ENCODE assay signal across 18 cellular contexts in genomic region chr9:100088202-100088601, GRCh38. TPM values are rescaled to one million over a fixed set of nuclear protein-coding genes. Genes with fewer than 3 reads are reported as not detected.
DNase-seq lines count a peak whose midpoint lies in the region; ATAC-seq, FAIRE-seq and TF ChIP-seq lines count a peak whose summit lies in the region.
"Had no signal": no experiment of that assay in that cellular context is flagged by ENCODE, and none has a peak within 500 bp of the region (broad histone marks: within the 10 kb centered on the region; RNA-seq: fewer than 3 reads in every experiment).

No MANE protein-coding gene starts in this region.

- no TSS peak for BruUV-seq in endothelial cell of umbilical vein (replicated peaks; lab: Mats Ljungman, UMichigan)
- BruUV-seq in A673 (replicated peaks; lab: Mats Ljungman, UMichigan) = no TSS peak

- H3K4me2 ChIP-seq in endothelial cell of umbilical vein (ENCODE audit: insufficient read depth, low read length) = peak overlapping the region; percentile 95

- peaks cover 26% of the 10 kb centered on the region for H4K20me1 ChIP-seq in endothelial cell of umbilical vein (replicated peaks; ENCODE audit: control insufficient read depth, extremely low read depth, insufficient read depth, low read length)

- H3K27ac ChIP-seq in endothelial cell of umbilical vein (ENCODE audit: insufficient read depth, low read depth, low read length) (no peak overlapping the region), A673 (ENCODE audit: low read depth, low read length, poor library complexity, severe bottlenecking) (no peak overlapping the region)
- H3K27ac ChIP-seq: prostate gland, VCaP had no signal

- no peak for TF ChIP-seq POLR2A in endothelial cell of umbilical vein (IDR thresholded peaks at IDR 0.05; ENCODE audit: low read depth, low read length)

- POLR2A ChIA-PET in T-cell (lab: Charles Lee) (no interaction called here), endothelial cell of umbilical vein (lab: Charles Lee) (no interaction called here), A673 (lab: Charles Lee; ENCODE audit: low non-redundant PET) (no interaction called here)

- intact Hi-C loops in endothelial cell of umbilical vein (cut with micrococcal nuclease) = loop anchor here (5.0 kb wide), 1 partner anchor 499 kb away; no protein-coding TSS in a partner anchor
- intact Hi-C loops in A673 (cut with micrococcal nuclease; ENCODE audit: unreplicated experiment) = no loop called here

- no peak for FAIRE-seq in endothelial cell of umbilical vein (lab: Jason Lieb, UNC)

- H3K27me3 Mint-ChIP-seq in stimulated activated naive CD8-positive, alpha-beta T cell treated with anti-CD3 and anti-CD28 coated beads, Interleukin-15, amount 100 ng/mL, for 72 hours = no peaks in the 10 kb centered on the region
- H3K27me3 Mint-ChIP-seq in T-cell = no peaks in the 10 kb centered on the region
- H3K27me3 Mint-ChIP-seq: IgD-negative memory B cell; stimulated activated naive B cell treated with anti-CD40 and anti-IgM and Interleukin-4, amounts not matched to agents 10 μg/mL and 1 μg/mL and 100 μg/mL, for 72 hours had no signal

- peaks cover 68% of the 10 kb centered on the region for H3K4me1 Mint-ChIP-seq in stimulated activated naive CD8-positive, alpha-beta T cell treated with anti-CD3 and anti-CD28 coated beads, Interleukin-15, amount 100 ng/mL, for 72 hours
- peaks cover 76 to 86% (median 81%) of the 10 kb centered on the region in 3 donors for H3K4me1 Mint-ChIP-seq in T-cell

- H3K4me3 Mint-ChIP-seq in stimulated activated naive CD8-positive, alpha-beta T cell treated with anti-CD3 and anti-CD28 coated beads, Interleukin-15, amount 100 ng/mL, for 72 hours = peak overlapping the region in 1 of 2 donors; percentile 0
- H3K4me3 Mint-ChIP-seq in T-cell = peak overlapping the region; percentile 32 to 66 (median 57)
- H3K4me3 Mint-ChIP-seq: stimulated activated naive B cell treated with anti-CD40 and anti-IgM and Interleukin-4, amounts not matched to agents 10 μg/mL and 1 μg/mL and 100 μg/mL, for 72 hours had no signal

- no peak overlapping the region for H3K27ac Mint-ChIP-seq in stimulated activated naive CD8-positive, alpha-beta T cell treated with anti-CD3 and anti-CD28 coated beads, Interleukin-15, amount 100 ng/mL, for 72 hours
- H3K27ac Mint-ChIP-seq in T-cell = peak overlapping the region; percentile 68 to 83

- H3K79me2 ChIP-seq in endothelial cell of umbilical vein (ENCODE audit: control insufficient read depth, insufficient read depth, low read length) = peaks cover 49% of the 10 kb centered on the region

- H3K27me3 ChIP-seq in endothelial cell of umbilical vein (ENCODE audit: control insufficient read depth in 2 of 2, insufficient read depth in 2 of 2, low read length in 2 of 2) (no peaks in the 10 kb centered on the region), A673 (replicated peaks; ENCODE audit: insufficient read depth, low read depth, low read length, poor library complexity) (no peaks in the 10 kb centered on the region)

- H3K36me3 Mint-ChIP-seq in T-cell = peaks cover 7% of the 10 kb centered on the region
- H3K36me3 Mint-ChIP-seq: IgD-negative memory B cell had no signal

- H2AFZ ChIP-seq in endothelial cell of umbilical vein (ENCODE audit: low read depth, low read length) = no peak overlapping the region

- peak overlapping the region in 1 of 3 experiments; percentile 52 for H3K4me3 ChIP-seq in endothelial cell of umbilical vein (replicated peaks in 1 of 3; ENCODE audit: insufficient read depth in 1 of 3, low read depth in 1 of 3, low read length in 3 of 3)
- no peak overlapping the region for H3K4me3 ChIP-seq in A673 (ENCODE audit: low read depth, low read length, poor library complexity, severe bottlenecking)
- H3K4me3 ChIP-seq: prostate gland had no signal

- H3K9me3 Mint-ChIP-seq in stimulated activated naive CD8-positive, alpha-beta T cell treated with anti-CD3 and anti-CD28 coated beads, Interleukin-15, amount 100 ng/mL, for 72 hours = no peaks in the 10 kb centered on the region
- H3K9me3 Mint-ChIP-seq in T-cell = no peaks in the 10 kb centered on the region
- H3K9me3 Mint-ChIP-seq: IgD-negative memory B cell; stimulated activated naive B cell treated with anti-CD40 and anti-IgM and Interleukin-4, amounts not matched to agents 10 μg/mL and 1 μg/mL and 100 μg/mL, for 72 hours had no signal

- H3K9ac ChIP-seq in endothelial cell of umbilical vein (replicated peaks; ENCODE audit: extremely low read depth, insufficient read depth, low read length) = peak overlapping the region; percentile 39

- no peak for DNase-seq in stimulated activated naive CD8-positive, alpha-beta T cell treated with anti-CD3 and anti-CD28 coated beads, Interleukin-15, Interleukin-2, amounts not matched to agents 100 U/mL and 50 U/mL, for 24 hours
- no peak for DNase-seq in stimulated activated naive CD8-positive, alpha-beta T cell treated with anti-CD3 and anti-CD28 coated beads, Interleukin-15, amount 100 ng/mL, for 72 hours
- no peak for DNase-seq in T-cell
- DNase-seq in endothelial cell of umbilical vein (ENCODE audit: low read depth, low spot score) = peak; percentile 37
- DNase-seq in GM20000 (ENCODE audit: low spot score) = no peak
- DNase-seq in NCI-H1048 (lab: John Stamatoyannopoulos, UW) = no peak
- no peak for DNase-seq in A673 (ENCODE audit: low spot score)
- DNase-seq in NCI-H524 treated with DMSO at 0.1 percent for 48 hours (lab: John Stamatoyannopoulos, UW) = no peak
- DNase-seq: activated effector memory CD4-positive, alpha-beta T cell treated with anti-CD3 and anti-CD28 coated beads, Interleukin-2, amount 50 U/mL, for 16 hours; midbrain; NCI-H1436; NCI-H526 treated with DMSO at 0.1 percent for 48 hours; Right ventricle myocardium superior; stimulated activated CD4-positive, alpha-beta T cell treated with anti-CD3 and anti-CD28 coated beads, Interleukin-2, amount 100 ng/mL, for 24 hours; stimulated activated naive B cell treated with anti-CD40 and anti-IgM and Interleukin-4, amounts not matched to agents 10 μg/mL and 1 μg/mL and 100 μg/mL, for 72 hours had no signal

- H3K36me3 ChIP-seq in endothelial cell of umbilical vein (ENCODE audit: control insufficient read depth in 2 of 2, extremely low read depth in 1 of 2, insufficient read depth in 2 of 2, low read length in 2 of 2) = no peaks in the 10 kb centered on the region
- no peaks in the 10 kb centered on the region for H3K36me3 ChIP-seq in A673 (ENCODE audit: insufficient read depth, low read length, poor library complexity, severe bottlenecking)
- H3K36me3 ChIP-seq: prostate gland had no signal

- H3K4me1 ChIP-seq in endothelial cell of umbilical vein (ENCODE audit: control insufficient read depth, extremely low read depth, insufficient read depth, low read length) (peaks cover 38% of the 10 kb centered on the region), A673 (ENCODE audit: insufficient read depth, low read length, poor library complexity, severe bottlenecking) (no peaks in the 10 kb centered on the region)
- H3K4me1 ChIP-seq: prostate gland had no signal

- no peak for TF ChIP-seq CTCF in endothelial cell of umbilical vein (IDR thresholded peaks at IDR 0.05; ENCODE audit: extremely low read depth in 1 of 2, insufficient read depth in 1 of 2, low read depth in 1 of 2, low read length in 2 of 2)
- TF ChIP-seq CTCF in GM20000 (IDR thresholded peaks at IDR 0.05; ENCODE audit: extremely low read depth, missing control alignments) = no peak
- no peak for TF ChIP-seq CTCF in A673 (conservative IDR thresholded peaks at IDR 0.05; ENCODE audit: low read depth, low read length)

- H3K9me3 ChIP-seq in endothelial cell of umbilical vein (replicated peaks; ENCODE audit: control insufficient read depth, insufficient read depth, low read length) (no peaks in the 10 kb centered on the region), A673 (ENCODE audit: low read depth, low read length, poor library complexity, severe bottlenecking) (no peaks in the 10 kb centered on the region)
- H3K9me3 ChIP-seq: prostate gland had no signal

- dilution Hi-C loops in endothelial cell of umbilical vein (cut with MboI; ENCODE audit: extremely low pct_ligation_motif_present, low sequenced_read_pairs) = no loop called here

- peak; percentile 42 for ATAC-seq in stimulated activated naive CD8-positive, alpha-beta T cell treated with anti-CD3 and anti-CD28 coated beads, Interleukin-15, Interleukin-2, amounts not matched to agents 100 U/mL and 50 U/mL, for 24 hours
- ATAC-seq in stimulated activated naive CD8-positive, alpha-beta T cell treated with anti-CD3 and anti-CD28 coated beads, Interleukin-15, amount 100 ng/mL, for 72 hours = no peak
- ATAC-seq in T-cell (replicated peaks in 1 of 4) = no peak
- ATAC-seq: stimulated activated naive B cell treated with anti-CD40 and anti-IgM and Interleukin-4, amounts not matched to agents 10 μg/mL and 1 μg/mL and 100 μg/mL, for 72 hours had no signal

- CTCF ChIA-PET in T-cell (lab: Charles Lee) = no interaction called here
- CTCF ChIA-PET in endothelial cell of umbilical vein (lab: Charles Lee) = no interaction called here
- CTCF ChIA-PET in A673 (lab: Charles Lee) = no interaction called here

- peaks cover 2% of the 10 kb centered on the region for H3K9me1 ChIP-seq in endothelial cell of umbilical vein (replicated peaks; ENCODE audit: control insufficient read depth, extremely low read depth, insufficient read depth, low read length)

TF ChIP-seq in endothelial cell of umbilical vein, 7 proteins besides CTCF, POLR2A, EP300 and RAD21 (continues in another document):
- TF ChIP-seq EZH2 (IDR thresholded peaks at IDR 0.05; ENCODE audit: borderline replicate concordance, low read depth, low read length, severe bottlenecking) = no peak

RNA-seq across cellular contexts. Expression of gene ERP44, which starts 10.6 kb away (rescaled TPM):
- total RNA-seq in T-cell (10 to 100 TPM; 11.3 to 15.1 (median 12.5) TPM), endothelial cell of umbilical vein (19.3 and 21.4 TPM in 2 replicates), A673 (2021) (14.4 and 16.8 TPM in 2 replicates)
- 8.6 and 9.9 TPM in 2 replicates for polyA plus RNA-seq in endothelial cell of umbilical vein
- polyA plus RNA-seq in endothelial cell of umbilical vein (2011; cell fraction: cytosol; rRNA removed) = 14.0 and 14.1 TPM in 2 replicates
- 11.0 and 13.1 TPM in 2 replicates for polyA plus RNA-seq in endothelial cell of umbilical vein (2011; cell fraction: nucleus; rRNA removed)
- polyA plus RNA-seq in endothelial cell of umbilical vein (2012) = 26.1 and 27.0 TPM in 2 replicates
- polyA minus RNA-seq in endothelial cell of umbilical vein = 6.1 and 7.2 TPM in 2 replicates
- polyA minus RNA-seq in endothelial cell of umbilical vein (2011; cell fraction: cytosol; rRNA and poly(A)+ RNA removed) = 5.8 TPM
- polyA minus RNA-seq in endothelial cell of umbilical vein (2011; cell fraction: nucleus; rRNA and poly(A)+ RNA removed) = 12.6 and 16.1 TPM in 2 replicates

RNA-seq across cellular contexts. Expression of gene INVS, which starts 10.8 kb away (rescaled TPM):
- total RNA-seq in T-cell (10 to 100 TPM; 15.6 to 21.6 (median 19.0) TPM), endothelial cell of umbilical vein (17.9 and 20.3 TPM in 2 replicates), A673 (2021) (21.8 and 23.3 TPM in 2 replicates)
- polyA plus RNA-seq in endothelial cell of umbilical vein = 6.7 and 8.5 TPM in 2 replicates
- 10.2 and 11.7 TPM in 2 replicates for polyA plus RNA-seq in endothelial cell of umbilical vein (2011; cell fraction: cytosol; rRNA removed)
- 30.7 and 30.9 TPM in 2 replicates for polyA plus RNA-seq in endothelial cell of umbilical vein (2011; cell fraction: nucleus; rRNA removed)
- polyA plus RNA-seq in endothelial cell of umbilical vein (2012) = 11.1 and 14.3 TPM in 2 replicates
- 33.4 and 34.4 TPM in 2 replicates for polyA minus RNA-seq in endothelial cell of umbilical vein
- polyA minus RNA-seq in endothelial cell of umbilical vein (2011; cell fraction: cytosol; rRNA and poly(A)+ RNA removed) = 11.3 TPM
- 45.8 and 66.5 TPM in 2 replicates for polyA minus RNA-seq in endothelial cell of umbilical vein (2011; cell fraction: nucleus; rRNA and poly(A)+ RNA removed)

Comparison
In these comparisons a context has a peak if more than half of its experiments do, and no peak if none do; other contexts are left out.
1. H3K27ac Mint-ChIP-seq: peak in T-cell (2 of 2); none in stimulated activated naive CD8-positive, alpha-beta T cell treated with anti-CD3 and anti-CD28 coated beads, Interleukin-15, amount 100 ng/mL, for 72 hours (0 of 2).